ENCODE assay signal across 8 cellular contexts in genomic region chr12:19288603-19289244, GRCh38.
DNase-seq lines count a peak whose midpoint lies in the region; ATAC-seq, FAIRE-seq and TF ChIP-seq lines count a peak whose summit lies in the region.

No MANE protein-coding gene starts in this region.

- FAIRE-seq in H54 (lab: Jason Lieb, UNC) = peak; percentile 69

- H3K27me3 Mint-ChIP-seq in activated T-cell treated with anti-CD3 and anti-CD28 coated beads, Interleukin-2, amount 50 U/mL, for 72 hours (ENCODE audit: low read depth) = no peaks in the 10 kb centered on the region

- H3K4me3 ChIP-seq in cardiac fibroblast (replicated peaks in 1 of 2; ENCODE audit: low read depth in 2 of 2, low read length in 2 of 2) (no peak overlapping the region), lower lobe of right lung (no peak overlapping the region)

- H3K4me1 Mint-ChIP-seq in activated T-cell treated with anti-CD3 and anti-CD28 coated beads, Interleukin-2, amount 50 U/mL, for 72 hours (ENCODE audit: low read depth) = no peaks in the 10 kb centered on the region

- no peaks in the 10 kb centered on the region for H3K4me1 ChIP-seq in lower lobe of right lung

- H3K27ac ChIP-seq in lower lobe of right lung = no peak overlapping the region

- peak in 1 of 2 donors; percentile 53 for ATAC-seq in lower lobe of right lung
- ATAC-seq in activated T-cell treated with anti-CD3 and anti-CD28 coated beads, Interleukin-2, amount 50 U/mL, for 72 hours (replicated peaks in 1 of 2) = no peak

- H3K4me3 Mint-ChIP-seq in activated T-cell treated with anti-CD3 and anti-CD28 coated beads, Interleukin-2, amount 50 U/mL, for 72 hours = no peak overlapping the region

- no peak for TF ChIP-seq POLR2A in H54 (IDR thresholded peaks at IDR 0.05; ENCODE audit: low read depth, low read length)

- peak; percentile 8 for DNase-seq in COR-L47 (lab: John Stamatoyannopoulos, UW)
- DNase-seq in H54 (ENCODE audit: insufficient read length, low spot score) = peak; percentile 16
- peak; percentile 9 for DNase-seq in NCI-H2171 (lab: John Stamatoyannopoulos, UW)
- DNase-seq in cardiac fibroblast (ENCODE audit: low read depth in 2 of 2) = peak; percentile 63 to 69
- DNase-seq in lower lobe of right lung = no peak
- no peak for DNase-seq in activated T-cell treated with anti-CD3 and anti-CD28 coated beads, Interleukin-2, amount 50 U/mL, for 72 hours
- no peak for DNase-seq in NK-92 (lab: John Stamatoyannopoulos, UW; ENCODE audit: unreplicated experiment)
- no peak for DNase-seq in nucleus accumbens (lab: John Stamatoyannopoulos, UW)

- peaks cover 11% of the 10 kb centered on the region for H3K36me3 ChIP-seq in lower lobe of right lung

- TF ChIP-seq CTCF in cardiac fibroblast (IDR thresholded peaks at IDR 0.05; ENCODE audit: low read depth, low read length) = peak; percentile 43
- peak; percentile 58 for TF ChIP-seq CTCF in lower lobe of right lung (IDR thresholded peaks at IDR 0.05)

- no peaks in the 10 kb centered on the region for H3K27me3 ChIP-seq in lower lobe of right lung (ENCODE audit: low read depth)

- no peak overlapping the region for H3K27ac Mint-ChIP-seq in activated T-cell treated with anti-CD3 and anti-CD28 coated beads, Interleukin-2, amount 50 U/mL, for 72 hours

- no peaks in the 10 kb centered on the region for H3K9me3 Mint-ChIP-seq in activated T-cell treated with anti-CD3 and anti-CD28 coated beads, Interleukin-2, amount 50 U/mL, for 72 hours

- intact Hi-C loops in lower lobe of right lung (cut with DNase I) = no loop called here

- no peaks in the 10 kb centered on the region for H3K36me3 Mint-ChIP-seq in activated T-cell treated with anti-CD3 and anti-CD28 coated beads, Interleukin-2, amount 50 U/mL, for 72 hours (ENCODE audit: insufficient read depth in 2 of 2)

- H3K9me3 ChIP-seq in lower lobe of right lung = no peaks in the 10 kb centered on the region

Comparison
In these comparisons a context has a peak if more than half of its experiments do, and no peak if none do; other contexts are left out.
1. DNase-seq: peak in COR-L47 (single experiment), H54 (single experiment), NCI-H2171 (single experiment) and cardiac fibroblast (2 of 2); none in lower lobe of right lung (single experiment), activated T-cell treated with anti-CD3 and anti-CD28 coated beads, Interleukin-2, amount 50 U/mL, for 72 hours (0 of 2), NK-92 (single experiment) and nucleus accumbens (0 of 56).